ENCODE assay signal across 15 cellular contexts in genomic region chr11:27300974-27301373, GRCh38.
"Had no signal": no experiment of that assay in that cellular context is flagged by ENCODE, and none has a peak within 500 bp of the region (broad histone marks: within the 10 kb centered on the region; RNA-seq: fewer than 3 reads in every experiment).

No MANE protein-coding gene starts in this region.

- H3K27ac Mint-ChIP-seq: activated CD4-positive, alpha-beta memory T cell treated with anti-CD3 and anti-CD28 coated beads for 36 hours; activated naive CD4-positive, alpha-beta T cell treated with anti-CD3 and anti-CD28 coated beads, Interleukin-2, amount 10 ng/mL, durations not matched to agents 7 days and 5 days; memory B cell had no signal

- H3K36me3 Mint-ChIP-seq: activated CD4-positive, alpha-beta memory T cell treated with anti-CD3 and anti-CD28 coated beads for 36 hours; activated naive CD4-positive, alpha-beta T cell treated with anti-CD3 and anti-CD28 coated beads, Interleukin-2, amount 10 ng/mL, durations not matched to agents 7 days and 5 days had no signal

- H3K27me3 ChIP-seq: brain microvascular endothelial cell, heart left ventricle, sigmoid colon, thyroid gland had no signal

- ATAC-seq: heart left ventricle, left lobe of liver had no signal

- H3K4me1 Mint-ChIP-seq: activated naive CD4-positive, alpha-beta T cell treated with anti-CD3 and anti-CD28 coated beads, Interleukin-2, amount 10 ng/mL, durations not matched to agents 7 days and 5 days; memory B cell had no signal

- H3K36me3 ChIP-seq: brain microvascular endothelial cell, heart left ventricle, sigmoid colon, thyroid gland had no signal

- H3K27ac ChIP-seq: brain microvascular endothelial cell, heart left ventricle, sigmoid colon, thyroid gland had no signal

- H3K4me1 ChIP-seq: thyroid gland had no signal

- H3K4me3 Mint-ChIP-seq: activated CD4-positive, alpha-beta memory T cell treated with anti-CD3 and anti-CD28 coated beads for 36 hours; activated naive CD4-positive, alpha-beta T cell treated with anti-CD3 and anti-CD28 coated beads, Interleukin-2, amount 10 ng/mL, durations not matched to agents 7 days and 5 days; memory B cell; nephron had no signal

- H3K4me3 ChIP-seq: heart left ventricle, sigmoid colon, thyroid gland had no signal

- H3K9me3 ChIP-seq: heart left ventricle, sigmoid colon, thyroid gland had no signal

- DNase-seq: activated CD4-positive, alpha-beta memory T cell treated with anti-CD3 and anti-CD28 coated beads for 36 hours; activated CD4-positive, CD25-positive, alpha-beta regulatory T cell treated with anti-CD3 and anti-CD28 coated beads, Interleukin-2, amount 50 U/mL, for 72 hours; activated naive CD4-positive, alpha-beta T cell treated with anti-CD3 and anti-CD28 coated beads, Interleukin-2, amount 10 ng/mL, durations not matched to agents 7 days and 5 days; amniotic stem cell; brain microvascular endothelial cell; cerebellar nuclear complex; heart left ventricle; sigmoid colon; stimulated activated CD4-positive, alpha-beta T cell treated with anti-CD3 and anti-CD28 coated beads, Interleukin-12 subunit alpha, Interleukin-12 subunit beta, amount 100 ng/mL, for 4 hours; stimulated activated CD4-positive, alpha-beta T cell treated with anti-CD3 and anti-CD28 coated beads, Interleukin-2, amount 100 ng/mL, for 48 hours; stimulated activated CD8-positive, alpha-beta memory T cell treated with anti-CD3 and anti-CD28 coated beads, Interleukin-4, amount 100 ng/mL, for 48 hours; thyroid gland had no signal
